ENCODE assay signal across 8 cellular contexts in the genomic region with DNA sequence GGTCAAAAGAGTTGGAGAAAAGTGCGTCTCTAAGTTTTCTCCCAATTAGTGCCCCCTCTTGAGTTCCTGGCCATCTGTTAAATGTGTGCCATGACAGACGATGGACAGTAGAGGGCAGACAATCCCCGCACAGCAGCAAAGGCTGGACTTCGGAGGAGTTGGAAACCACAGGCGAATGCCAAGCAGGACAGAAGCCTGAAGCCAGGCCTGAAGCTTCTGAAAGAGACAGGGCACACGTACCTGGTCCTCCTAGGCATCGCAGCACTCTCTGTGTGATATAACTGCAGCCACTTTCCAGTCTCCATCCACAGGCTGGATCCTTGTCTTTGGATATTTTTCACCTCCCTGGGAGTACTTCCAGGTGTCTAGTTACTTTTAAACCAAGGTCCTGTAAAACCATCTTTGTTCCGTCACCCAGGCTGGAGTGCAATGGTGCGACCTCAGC. TPM values are rescaled to one million over a fixed set of nuclear protein-coding genes. Genes with fewer than 3 reads are reported as not detected.
DNase-seq lines count a peak whose midpoint lies in the region; ATAC-seq, FAIRE-seq and TF ChIP-seq lines count a peak whose summit lies in the region.

No MANE protein-coding gene starts in this region.

- H3K27me3 Mint-ChIP-seq in T-helper 17 cell: no peaks in the 10 kb centered on the region

- DNase-seq in NCI-H510A treated with DMSO at 0.1 percent for 48 hours (lab: John Stamatoyannopoulos, UW) (peak; percentile 62), NCI-H510A (lab: John Stamatoyannopoulos, UW) (no peak), NB4 (ENCODE audit: low read depth) (peak; percentile 82), T-helper 17 cell (peak in 1 of 3 donors; percentile 15), caudate nucleus (lab: John Stamatoyannopoulos, UW) (peak in 43 of 61 donors; percentile 4 to 75 (median 40)), smooth muscle cell of the brain vasculature (ENCODE audit: low read depth, low spot score) (peak; percentile 47)

- H3K27ac ChIP-seq in caudate nucleus (ENCODE audit: low read depth, low read length): no peak overlapping the region

- peaks cover 17% of the 10 kb centered on the region for H3K4me1 Mint-ChIP-seq in T-helper 17 cell

- no peak for TF ChIP-seq POLR2A in NB4 (IDR thresholded peaks at IDR 0.05; ENCODE audit: extremely low read depth, insufficient read length)

- H3K9me3 ChIP-seq in T-helper 17 cell (ENCODE audit: control insufficient read depth, low read length, poor library complexity, severe bottlenecking): no peaks in the 10 kb centered on the region

- no peak overlapping the region for H3K4me3 ChIP-seq in NB4 (ENCODE audit: low read depth, low read length)

- H3K36me3 Mint-ChIP-seq in T-helper 17 cell (ENCODE audit: low read depth): peaks cover 4% of the 10 kb centered on the region

- no peak overlapping the region for H3K27ac Mint-ChIP-seq in T-helper 17 cell

- peak; percentile 72 for TF ChIP-seq CTCF in NB4 (IDR thresholded peaks at IDR 0.05; ENCODE audit: low read depth, low read length)

- FAIRE-seq in islet of Langerhans (lab: Jason Lieb, UNC): peak; percentile 9

- no peak overlapping the region for H3K4me3 Mint-ChIP-seq in T-helper 17 cell

- ATAC-seq in T-helper 17 cell (peak; percentile 71), GM19351 (IDR thresholded peaks at IDR 0.05; ENCODE audit: unreplicated experiment) (no peak)

RNA-seq across cellular contexts. Expression of a gene that starts 14.5 kb away (rescaled TPM):
- total RNA-seq in T-helper 17 cell: 1 to 10 TPM; 1.3 to 2.5 TPM

RNA-seq across cellular contexts. Expression of a gene that starts 14.7 kb away (rescaled TPM):
- 10 to 100 TPM; 32.9 to 36.6 TPM for total RNA-seq in T-helper 17 cell

RNA-seq across cellular contexts. Expression of a gene that starts 25.2 kb away (rescaled TPM):
- 10 to 100 TPM; 10.8 to 16.9 TPM for total RNA-seq in T-helper 17 cell

RNA-seq across cellular contexts. Expression of a gene that starts 25.6 kb away (rescaled TPM):
- total RNA-seq in T-helper 17 cell: 10 to 100 TPM; 10.8 to 12.1 TPM

RNA-seq across cellular contexts. Expression of a gene that starts 47.1 kb away (rescaled TPM):
- not detected for total RNA-seq in T-helper 17 cell
